ENCODE assay signal across 17 cellular contexts in the genomic region with DNA sequence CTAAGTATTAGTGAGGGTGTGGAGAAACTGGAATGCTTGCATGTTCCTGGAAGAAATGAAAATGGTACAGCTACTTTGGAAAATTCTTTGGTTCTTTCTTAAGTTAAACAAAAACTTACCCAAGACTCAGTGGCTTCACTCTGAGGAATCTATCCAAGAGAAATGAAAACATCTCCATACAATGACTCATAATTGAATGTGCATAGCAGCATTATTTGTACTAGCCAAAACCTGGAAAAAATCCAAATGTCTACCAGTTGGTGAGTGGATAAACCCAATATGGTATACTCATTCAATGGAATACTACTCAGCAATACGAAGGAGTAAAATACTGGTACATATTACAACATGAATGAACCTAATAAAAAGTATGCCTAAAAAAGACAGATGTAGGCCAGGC. TPM values are rescaled to one million over a fixed set of nuclear protein-coding genes. Genes with fewer than 3 reads are reported as not detected.
A peak's percentile ranks its signal among the peaks of the same experiment; 100 is the strongest.
DNase-seq lines count a peak whose midpoint lies in the region; TF ChIP-seq lines count a peak whose summit lies in the region.
"Had no signal": no experiment of that assay in that cellular context is flagged by ENCODE, and none has a peak within 500 bp of the region (broad histone marks: within the 10 kb centered on the region; RNA-seq: fewer than 3 reads in every experiment).

No MANE protein-coding gene starts in this region.

- H3K79me2 ChIP-seq in fibroblast of lung (ENCODE audit: control insufficient read depth, insufficient read depth, low read length): no peaks in the 10 kb centered on the region

- peaks cover 3% of the 10 kb centered on the region for H3K27me3 ChIP-seq in fibroblast of lung (ENCODE audit: control insufficient read depth, insufficient read depth, low read length)
- no peaks in the 10 kb centered on the region for H3K27me3 ChIP-seq in WERI-Rb-1 (ENCODE audit: insufficient read depth, low read depth, severe bottlenecking)
- H3K27me3 ChIP-seq: left lung, tibial nerve had no signal

- H3K27ac ChIP-seq in fibroblast of lung (ENCODE audit: insufficient read depth, low read length) (no peak overlapping the region), WERI-Rb-1 (no peak overlapping the region)
- H3K27ac ChIP-seq: left lung, tibial nerve had no signal

- no peak overlapping the region for H3K9ac ChIP-seq in fibroblast of lung (ENCODE audit: insufficient read depth, low read length)

- H3K4me2 ChIP-seq in fibroblast of lung (ENCODE audit: extremely low read depth, insufficient read depth, low read length): no peak overlapping the region

- no peak overlapping the region for H2AFZ ChIP-seq in fibroblast of lung (ENCODE audit: low read length)

- no peak overlapping the region for H3K4me3 ChIP-seq in fibroblast of lung (replicated peaks in 1 of 4; ENCODE audit: control extremely low read depth in 1 of 4, insufficient read depth in 1 of 4, low read depth in 3 of 4, low read length in 4 of 4)
- no peak overlapping the region for H3K4me3 ChIP-seq in skeletal muscle cell (ENCODE audit: low read depth, low read length)
- no peak overlapping the region for H3K4me3 ChIP-seq in WERI-Rb-1 (ENCODE audit: low read depth, low read length)
- H3K4me3 ChIP-seq: tibial nerve had no signal

- H3K27ac Mint-ChIP-seq in endothelial cell (ENCODE audit: unreplicated experiment): no peak overlapping the region
- H3K27ac Mint-ChIP-seq: CD4-positive, alpha-beta T cell; endodermal cell; naive thymus-derived CD8-positive, alpha-beta T cell had no signal

- no peaks in the 10 kb centered on the region for H3K9me3 Mint-ChIP-seq in endothelial cell (ENCODE audit: unreplicated experiment)
- H3K9me3 Mint-ChIP-seq: CD4-positive, alpha-beta T cell; naive thymus-derived CD8-positive, alpha-beta T cell had no signal

- no peaks in the 10 kb centered on the region for H3K4me1 ChIP-seq in fibroblast of lung (ENCODE audit: control insufficient read depth, extremely low read depth, insufficient read depth, low read length)
- H3K4me1 ChIP-seq: left lung, tibial nerve had no signal

- no peaks in the 10 kb centered on the region for H3K36me3 Mint-ChIP-seq in endothelial cell (ENCODE audit: low read depth, unreplicated experiment)

- H3K9me3 ChIP-seq in fibroblast of lung (ENCODE audit: control insufficient read depth, insufficient read depth, low read depth, low read length): no peaks in the 10 kb centered on the region
- H3K9me3 ChIP-seq in WERI-Rb-1 (ENCODE audit: severe bottlenecking): peaks cover 2% of the 10 kb centered on the region
- H3K9me3 ChIP-seq: left lung, tibial nerve had no signal

- no peak overlapping the region for H3K4me3 Mint-ChIP-seq in endothelial cell (ENCODE audit: unreplicated experiment)
- H3K4me3 Mint-ChIP-seq: CD4-positive, alpha-beta T cell; endodermal cell; naive thymus-derived CD8-positive, alpha-beta T cell had no signal

- no peaks in the 10 kb centered on the region for H3K27me3 Mint-ChIP-seq in endothelial cell (ENCODE audit: unreplicated experiment)
- H3K27me3 Mint-ChIP-seq: CD4-positive, alpha-beta T cell; naive thymus-derived CD8-positive, alpha-beta T cell had no signal

- H3K36me3 ChIP-seq in fibroblast of lung (ENCODE audit: control insufficient read depth, insufficient read depth, low read length) (no peaks in the 10 kb centered on the region), WERI-Rb-1 (no peaks in the 10 kb centered on the region)
- H3K36me3 ChIP-seq: left lung, tibial nerve had no signal

- TF ChIP-seq CTCF in fibroblast of lung (conservative IDR thresholded peaks at IDR 0.05 in 1 of 2, IDR thresholded peaks at IDR 0.05 in 1 of 2; ENCODE audit: low read depth in 1 of 2, low read length in 2 of 2) (no peak), endothelial cell (IDR thresholded peaks at IDR 0.05; ENCODE audit: unreplicated experiment) (no peak), WERI-Rb-1 (IDR thresholded peaks at IDR 0.05; ENCODE audit: low read depth, low read length) (no peak)

- DNase-seq in GM03348 (ENCODE audit: low spot score) (peak; percentile 41), RPMI7951 (ENCODE audit: low read depth) (peak; percentile 85), fibroblast of lung (ENCODE audit: low read depth in 2 of 2) (peak; percentile 64 to 84), skeletal muscle cell (ENCODE audit: low read depth) (peak; percentile 58), NCI-H524 treated with DMSO at 0.1 percent for 48 hours (lab: John Stamatoyannopoulos, UW) (no peak), endothelial cell (ENCODE audit: low spot score) (no peak), WERI-Rb-1 (no peak)
- DNase-seq in activated CD4-positive, alpha-beta T cell treated with anti-CD3 and anti-CD28 coated beads for 4 hours: no peak
- DNase-seq: activated effector memory CD4-positive, alpha-beta T cell treated with anti-CD3 and anti-CD28 coated beads, Interleukin-2, amount 50 U/mL, for 16 hours; CD4-positive, alpha-beta T cell; endodermal cell; hypothalamus; left lung; MV-4-11; naive thymus-derived CD8-positive, alpha-beta T cell; NCI-H2171 had no signal

- H4K20me1 ChIP-seq in fibroblast of lung (ENCODE audit: control insufficient read depth, extremely low read depth, insufficient read depth, low read length): no peaks in the 10 kb centered on the region

- no peaks in the 10 kb centered on the region for H3K4me1 Mint-ChIP-seq in endothelial cell (ENCODE audit: unreplicated experiment)

RNA-seq across cellular contexts. Expression of a gene that starts 18.0 kb away (rescaled TPM):
- 12.4 and 17.9 TPM in 2 replicates for total RNA-seq in RPMI7951 (2014; rRNA removed; shearing (Covaris generic))
- total RNA-seq in fibroblast of lung (3.3 and 5.8 TPM in 2 replicates), endothelial cell (ENCODE audit: unreplicated experiment) (6.5 TPM)
- 5.9 and 8.8 TPM in 2 replicates for polyA plus RNA-seq in fibroblast of lung
- 4.0 and 7.9 TPM in 2 replicates for polyA plus RNA-seq in fibroblast of lung (2012)
- 4.0 and 4.5 TPM in 2 replicates for polyA minus RNA-seq in fibroblast of lung (ENCODE audit: low replicate concordance)

Comparison
In these comparisons a context has a peak if more than half of its experiments do, and no peak if none do; other contexts are left out.
1. DNase-seq: peak in GM03348 (single experiment), RPMI7951 (single experiment), fibroblast of lung (2 of 2) and skeletal muscle cell (single experiment); none in NCI-H524 treated with DMSO at 0.1 percent for 48 hours (single experiment), endothelial cell (single experiment), WERI-Rb-1 (single experiment) and activated CD4-positive, alpha-beta T cell treated with anti-CD3 and anti-CD28 coated beads for 4 hours (0 of 2).